8 cellular contexts compared by ENCODE assay signal in the genomic region with DNA sequence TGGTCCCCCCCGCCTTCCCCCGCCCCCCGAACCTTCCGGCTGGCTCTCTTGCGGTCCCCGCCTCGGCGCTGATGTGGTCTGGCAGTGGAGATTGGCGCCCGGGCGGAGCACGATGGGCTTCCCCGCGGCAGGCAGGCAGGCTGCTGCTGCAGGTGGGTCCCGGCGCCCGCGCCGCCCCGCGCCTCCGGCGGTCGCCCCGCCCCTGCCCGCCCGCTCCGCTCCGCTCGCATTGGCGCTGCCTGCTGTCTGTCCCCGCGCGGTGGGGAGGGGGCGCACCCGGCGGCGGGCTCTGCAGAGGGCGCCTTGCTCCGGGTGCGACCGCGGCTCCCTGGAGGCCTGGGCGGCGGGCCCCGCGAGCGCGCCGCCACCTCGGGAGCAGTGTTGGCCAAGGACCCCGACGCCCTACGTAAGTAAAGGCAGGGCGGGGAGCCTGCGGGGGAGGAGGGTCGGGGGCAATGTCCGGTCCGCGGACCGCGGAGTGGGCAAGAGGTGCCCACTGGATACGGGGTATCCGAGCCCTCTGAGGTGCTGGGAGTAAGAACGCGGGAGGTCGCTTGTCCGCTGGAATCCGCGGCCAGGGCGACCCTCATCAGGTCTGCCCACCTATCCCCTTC. TPM values are rescaled to one million over a fixed set of nuclear protein-coding genes. Genes with fewer than 3 reads are reported as not detected.
A peak's percentile ranks its signal among the peaks of the same experiment; 100 is the strongest.
DNase-seq lines count a peak whose midpoint lies in the region; ATAC-seq and TF ChIP-seq lines count a peak whose summit lies in the region.

A gene with protein sequence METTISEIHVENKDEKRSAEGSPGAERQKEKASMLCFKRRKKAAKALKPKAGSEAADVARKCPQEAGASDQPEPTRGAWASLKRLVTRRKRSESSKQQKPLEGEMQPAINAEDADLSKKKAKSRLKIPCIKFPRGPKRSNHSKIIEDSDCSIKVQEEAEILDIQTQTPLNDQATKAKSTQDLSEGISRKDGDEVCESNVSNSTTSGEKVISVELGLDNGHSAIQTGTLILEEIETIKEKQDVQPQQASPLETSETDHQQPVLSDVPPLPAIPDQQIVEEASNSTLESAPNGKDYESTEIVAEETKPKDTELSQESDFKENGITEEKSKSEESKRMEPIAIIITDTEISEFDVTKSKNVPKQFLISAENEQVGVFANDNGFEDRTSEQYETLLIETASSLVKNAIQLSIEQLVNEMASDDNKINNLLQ (plus strand): TSS at position 292 of the 614 bp plus-strand sequence. CDS start 2,896 bp downstream, outside the sequence.

- no peaks in the 10 kb centered on the region for H3K9me2 ChIP-seq in GM23338 (ENCODE audit: insufficient read depth)

- peaks cover 5% of the 10 kb centered on the region for H3K27me3 Mint-ChIP-seq in GM23338 (ENCODE audit: insufficient read depth, low read depth, poor library complexity)
- H3K27me3 Mint-ChIP-seq in central memory CD8-positive, alpha-beta T cell, result no peaks in the 10 kb centered on the region

- H3K27me3 ChIP-seq in GM23338 (ENCODE audit: insufficient read depth), result peaks cover 11% of the 10 kb centered on the region; the same call in 1 of the 2 replicates
- peaks cover 0 to 24% of the 10 kb centered on the region in 2 donors for H3K27me3 ChIP-seq in left lung

- peak within 1 kb of the TSS; percentile 92 for H3K4me2 ChIP-seq in GM23338

- TF ChIP-seq CTCF in GM23338 (conservative IDR thresholded peaks at IDR 0.05; ENCODE audit: low read depth in 2 of 2) (peak in 1 of 2 experiments; percentile 28; a peak in 1 of 4 replicates), left lung (IDR thresholded peaks at IDR 0.05) (no peak)

- no peaks in the 10 kb centered on the region for H3K9me3 Mint-ChIP-seq in GM23338
- H3K9me3 Mint-ChIP-seq in central memory CD8-positive, alpha-beta T cell, result no peaks in the 10 kb centered on the region

- H3K4me3 Mint-ChIP-seq in GM23338, result peak within 1 kb of the TSS; percentile 75
- peak within 1 kb of the TSS; percentile 83 for H3K4me3 Mint-ChIP-seq in central memory CD8-positive, alpha-beta T cell

- intact Hi-C loops in left lung (cut with DNase I), result no loop called here

- H3K4me1 Mint-ChIP-seq in GM23338, result peaks cover 11% of the 10 kb centered on the region; the same call in 2 of the 3 replicates
- H3K4me1 Mint-ChIP-seq in central memory CD8-positive, alpha-beta T cell, result peaks cover 30% of the 10 kb centered on the region

- H3K9ac ChIP-seq in ES-I3 (ENCODE audit: low read depth, low read length), result peak within 1 kb of the TSS; percentile 67

- peak within 1 kb of the TSS; percentile 55 for H3K27ac ChIP-seq in GM23338 (ENCODE audit: low read depth)
- peak within 1 kb of the TSS in 1 of 2 donors; percentile 45 for H3K27ac ChIP-seq in left lung

- no peak within 1 kb of the TSS for H3K27ac Mint-ChIP-seq in GM23338
- H3K27ac Mint-ChIP-seq in central memory CD8-positive, alpha-beta T cell (ENCODE audit: low read depth), result peak within 1 kb of the TSS; percentile 65

- peaks cover 5% of the 10 kb centered on the region; the same call in 1 of the 2 replicates for H3K4me1 ChIP-seq in ES-I3 (ENCODE audit: insufficient read depth, low read length)
- H3K4me1 ChIP-seq in GM23338 (ENCODE audit: insufficient read depth), result 0 out of 2 replicates have a peak, but pooled peaks cover 4% of the 10 kb centered on the region
- H3K4me1 ChIP-seq in left lung, result peaks cover 0 to 13% of the 10 kb centered on the region in 2 donors

- H3K36me3 ChIP-seq in ES-I3 (ENCODE audit: insufficient read depth, low read length), result peaks cover 2% of the 10 kb centered on the region; the same call in 1 of the 2 replicates
- no peaks in the 10 kb centered on the region for H3K36me3 ChIP-seq in GM23338 (ENCODE audit: insufficient read depth)
- H3K36me3 ChIP-seq in left lung, result peaks cover 0 to 5% of the 10 kb centered on the region in 2 donors

- H3K9me3 ChIP-seq in ES-I3 (ENCODE audit: control insufficient read depth, insufficient read depth, low read length), result no peaks in the 10 kb centered on the region
- no peaks in the 10 kb centered on the region for H3K9me3 ChIP-seq in left lung

- H2AFZ ChIP-seq in GM23338, result peak within 1 kb of the TSS; percentile 93

- peak; percentile 95 for ATAC-seq in GM23338
- peak; percentile 80 for ATAC-seq in central memory CD8-positive, alpha-beta T cell (replicated peaks; ENCODE audit: extremely low read depth, poor library complexity, severe bottlenecking)
- peak; percentile 98 for ATAC-seq in left lung
- ATAC-seq in HG03159 (IDR thresholded peaks at IDR 0.05; ENCODE audit: unreplicated experiment), result no peak

- no peaks in the 10 kb centered on the region for H4K20me1 ChIP-seq in GM23338 (replicated peaks; ENCODE audit: insufficient read depth)

- peaks cover 9% of the 10 kb centered on the region for H3K36me3 Mint-ChIP-seq in GM23338 (ENCODE audit: low read depth)
- peaks cover 2% of the 10 kb centered on the region for H3K36me3 Mint-ChIP-seq in central memory CD8-positive, alpha-beta T cell (ENCODE audit: insufficient read depth)

- DNase-seq in GM23338 (ENCODE audit: low spot score) (peak; percentile 91), NCI-H1436 (lab: John Stamatoyannopoulos, UW) (peak; percentile 84), left lung (peak; percentile 72 to 87)
- peak; percentile 16 to 40 (median 35) for DNase-seq in activated CD4-positive, CD25-positive, alpha-beta regulatory T cell (lab: John Stamatoyannopoulos, UW)
- peak; percentile 29 to 39 for DNase-seq in central memory CD8-positive, alpha-beta T cell (ENCODE audit: low spot score in 2 of 2)
- DNase-seq in stimulated activated CD4-positive, alpha-beta T cell treated with anti-CD3 and anti-CD28 coated beads, Interleukin-2, amount 100 ng/mL, for 48 hours, result peak; percentile 25 to 49

- peaks cover 21% of the 10 kb centered on the region; the same call in 1 of the 2 replicates for H3F3A ChIP-seq in GM23338 (replicated peaks; ENCODE audit: low read depth)

- H3K79me2 ChIP-seq in GM23338 (replicated peaks; ENCODE audit: insufficient read depth), result no peaks in the 10 kb centered on the region

- H3K4me3 ChIP-seq in GM23338, result peak within 1 kb of the TSS; percentile 90
- peak within 1 kb of the TSS; percentile 55 to 70 for H3K4me3 ChIP-seq in left lung

TF ChIP-seq in GM23338, 12 proteins besides CTCF, POLR2A, EP300 and RAD21:
- peak; percentile 39; the same call in 1 of the 2 replicates for TF ChIP-seq CREB1 (CRISPR knock-in tag; IDR thresholded peaks at IDR 0.05; ENCODE audit: low read depth)
- no peak; the same call in 1 of the 2 replicates for TF ChIP-seq POLR2AphosphoS5 (IDR thresholded peaks at IDR 0.05; ENCODE audit: low read depth)
TF ChIP-seq in GM23338: peak in this region for 1.

RNA-seq across cellular contexts. Expression of the gene that starts here (rescaled TPM):
- total RNA-seq in GM23338 (2014; rRNA removed; shearing (Covaris generic)), result 3.2 and 3.4 TPM in 2 replicates
- polyA plus RNA-seq in GM23338 (2016; fragmentation: Nextera tagmentation; extraction: Ambion mirVana), result 1.0 and 1.2 TPM in 2 replicates
- total RNA-seq in left lung, result 1 to 10 TPM; 1.7 to 2.9 TPM

Comparison
In these comparisons a context has a peak if more than half of its experiments do, and no peak if none do; other contexts are left out.
1. DNase-seq: peak in every context shown above with its lines; median percentile 91 in GM23338; 84 in NCI-H1436; 80 in left lung; 37 in stimulated activated CD4-positive, alpha-beta T cell treated with anti-CD3 and anti-CD28 coated beads, Interleukin-2, amount 100 ng/mL, for 48 hours; 35 in activated CD4-positive, CD25-positive, alpha-beta regulatory T cell; 34 in central memory CD8-positive, alpha-beta T cell.